In the genomic region with DNA sequence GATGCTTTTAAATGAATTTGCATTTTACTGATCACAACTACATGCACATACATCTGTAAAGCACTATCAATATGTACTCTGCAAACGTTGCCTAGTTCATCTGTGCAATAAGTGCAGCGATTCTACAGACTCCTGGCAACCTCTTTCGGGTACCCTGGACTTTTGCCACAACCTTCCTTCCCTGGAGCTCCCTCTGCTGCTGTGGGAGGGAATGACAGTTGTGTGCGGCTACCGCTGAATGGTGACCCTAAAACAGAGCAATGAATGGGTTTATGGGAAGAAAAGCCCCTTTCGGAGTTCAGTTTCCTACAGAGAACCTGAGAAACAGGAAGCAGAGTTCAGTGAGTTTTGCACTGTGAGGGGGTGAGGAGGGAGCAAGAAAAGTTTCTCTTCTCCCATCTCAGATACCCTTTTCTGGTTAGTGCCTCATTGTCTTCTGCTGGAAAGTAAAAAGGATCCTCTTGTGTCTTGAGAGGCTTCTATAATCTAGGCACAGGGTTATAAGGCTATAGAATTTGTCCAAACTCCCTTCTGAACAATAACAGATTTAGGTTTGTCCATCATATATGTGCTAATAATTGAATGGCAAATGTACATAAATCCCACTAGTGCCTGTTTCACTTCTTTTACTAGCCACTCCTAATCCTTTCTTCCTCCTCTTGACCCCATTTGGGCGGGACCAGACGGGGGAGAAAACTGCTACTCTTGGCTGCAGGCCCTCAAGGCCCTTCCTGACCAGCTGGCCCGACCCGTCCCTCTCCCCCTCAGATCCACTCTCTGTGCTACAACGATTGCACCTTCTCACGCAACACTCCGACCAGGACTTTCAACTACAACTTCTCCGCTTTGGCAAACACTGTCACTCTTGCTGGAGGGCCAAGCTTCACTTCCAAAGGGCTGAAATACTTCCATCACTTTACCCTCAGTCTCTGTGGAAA, we compare ENCODE assay signal across 7 cellular contexts.
DNase-seq lines count a peak whose midpoint lies in the region; ATAC-seq and TF ChIP-seq lines count a peak whose summit lies in the region.

No MANE protein-coding gene starts in this region.

- H3K9me3 Mint-ChIP-seq in stimulated activated effector memory CD8-positive, alpha-beta T cell treated with anti-CD3 and anti-CD28 coated beads, Interleukin-12 subunit alpha, Interleukin-12 subunit beta, amount 100 ng/mL, for 72 hours = no peaks in the 10 kb centered on the region

- POLR2A ChIA-PET in RWPE1 (lab: Yijun Ruan, JAX; ENCODE audit: low non-redundant PET) = no interaction called here

- ATAC-seq in HG02798 (IDR thresholded peaks at IDR 0.05; ENCODE audit: poor library complexity, unreplicated experiment) (peak; percentile 51), GM19324 (IDR thresholded peaks at IDR 0.05; ENCODE audit: low FRiP score, unreplicated experiment) (no peak)
- ATAC-seq in stimulated activated effector memory CD8-positive, alpha-beta T cell treated with anti-CD3 and anti-CD28 coated beads, Interleukin-12 subunit alpha, Interleukin-12 subunit beta, amount 100 ng/mL, for 72 hours = peak; percentile 37

- H3K4me1 Mint-ChIP-seq in stimulated activated effector memory CD8-positive, alpha-beta T cell treated with anti-CD3 and anti-CD28 coated beads, Interleukin-12 subunit alpha, Interleukin-12 subunit beta, amount 100 ng/mL, for 72 hours = peaks cover 10% of the 10 kb centered on the region

- no peaks in the 10 kb centered on the region for H3K36me3 Mint-ChIP-seq in stimulated activated effector memory CD8-positive, alpha-beta T cell treated with anti-CD3 and anti-CD28 coated beads, Interleukin-12 subunit alpha, Interleukin-12 subunit beta, amount 100 ng/mL, for 72 hours

- no peak overlapping the region for H3K27ac ChIP-seq in RWPE1

- TF ChIP-seq CTCF in RWPE1 (conservative IDR thresholded peaks at IDR 0.05; ENCODE audit: low read depth) = peak; percentile 25

- no peak overlapping the region for H3K4me3 Mint-ChIP-seq in stimulated activated effector memory CD8-positive, alpha-beta T cell treated with anti-CD3 and anti-CD28 coated beads, Interleukin-12 subunit alpha, Interleukin-12 subunit beta, amount 100 ng/mL, for 72 hours

- peak; percentile 52 for DNase-seq in GM03348 (ENCODE audit: low spot score)
- peak; percentile 56 for DNase-seq in RWPE1 (ENCODE audit: low spot score)
- peak; percentile 64 for DNase-seq in activated naive CD4-positive, alpha-beta T cell treated with anti-CD3 and anti-CD28 coated beads, Interleukin-2, amount 50 U/mL, for 16 hours
- peak; percentile 47 for DNase-seq in left kidney (ENCODE audit: low read depth, low spot score)
- DNase-seq in stimulated activated effector memory CD8-positive, alpha-beta T cell treated with anti-CD3 and anti-CD28 coated beads, Interleukin-12 subunit alpha, Interleukin-12 subunit beta, amount 100 ng/mL, for 72 hours (ENCODE audit: low spot score in 2 of 2) = peak; percentile 58 to 85

- no peak overlapping the region for H3K27ac Mint-ChIP-seq in stimulated activated effector memory CD8-positive, alpha-beta T cell treated with anti-CD3 and anti-CD28 coated beads, Interleukin-12 subunit alpha, Interleukin-12 subunit beta, amount 100 ng/mL, for 72 hours

- CTCF ChIA-PET in RWPE1 (lab: Yijun Ruan, JAX) = interaction anchor here (0.6 to 1.4 kb wide), 8 partner anchors 10 to 197 kb away, joined by 3 to 8 read pairs (median 4); a partner anchor contains a TSS
